In genomic region chr5:135307143-135307903, GRCh38 we compare ENCODE assay signal across 1 cellular context.
TF ChIP-seq lines count a peak whose summit lies in the region.

No MANE protein-coding gene starts in this region.

TF ChIP-seq in HepG2, 621 proteins besides CTCF, POLR2A, EP300 and RAD21 (continued from another document):
- TF ChIP-seq PATZ1 (CRISPR knock-in tag; IDR thresholded peaks at IDR 0.05) (0 out of 2 replicates have a peak, but pooled peaks have one; percentile 26), HMG20A (CRISPR knock-in tag; IDR thresholded peaks at IDR 0.05; ENCODE audit: borderline replicate concordance) (no peak), ZNF609 (CRISPR knock-in tag; IDR thresholded peaks at IDR 0.05; ENCODE audit: borderline replicate concordance) (no peak), ZNF687 (CRISPR knock-in tag; IDR thresholded peaks at IDR 0.05) (peak; percentile 22; the same call in 1 of the 2 replicates), ZNF326 (CRISPR knock-in tag; IDR thresholded peaks at IDR 0.05; ENCODE audit: borderline replicate concordance) (no peak)
TF ChIP-seq in HepG2: peak in this region for 3.
